In genomic region chr18:46173393-46174316, GRCh38 we compare ENCODE assay signal across 8 cellular contexts.
DNase-seq lines count a peak whose midpoint lies in the region; ATAC-seq, FAIRE-seq and TF ChIP-seq lines count a peak whose summit lies in the region.

No MANE protein-coding gene starts in this region.

- dilution Hi-C loops in keratinocyte (cut with MboI; ENCODE audit: extremely low pct_ligation_motif_present, low sequenced_read_pairs), result no loop called here

- peak overlapping the region; percentile 99 for H2AFZ ChIP-seq in keratinocyte (ENCODE audit: control insufficient read depth, low read length)

- DNase-seq in Ammon's horn (ENCODE audit: low spot score) (peak; percentile 92), NCI-H345 (lab: John Stamatoyannopoulos, UW) (peak; percentile 95), cerebellar cortex (ENCODE audit: low spot score) (peak; percentile 92), keratinocyte (ENCODE audit: low read depth, low spot score) (peak; percentile 45)
- peak; percentile 89 for DNase-seq in activated CD4-positive, CD25-positive, alpha-beta regulatory T cell treated with anti-CD3 and anti-CD28 coated beads, Interleukin-2, amount 50 U/mL, for 16 hours (ENCODE audit: low read depth, low spot score)
- peak; percentile 87 to 92 (median 88) for DNase-seq in stimulated activated CD4-positive, alpha-beta T cell treated with anti-CD3 and anti-CD28 coated beads, Interleukin-12 subunit alpha, Interleukin-12 subunit beta, amount 100 ng/mL, for 48 hours (ENCODE audit: low read depth in 2 of 3, low spot score in 1 of 3)

- no peaks in the 10 kb centered on the region for H4K20me1 ChIP-seq in keratinocyte (ENCODE audit: control insufficient read depth, extremely low read depth, insufficient read depth, low read length)

- no peaks in the 10 kb centered on the region for H3K9me1 ChIP-seq in keratinocyte (ENCODE audit: control insufficient read depth, extremely low read depth, insufficient read depth, low read length)

- H3K79me2 ChIP-seq in keratinocyte (ENCODE audit: control insufficient read depth, insufficient read depth, low read length), result peaks cover 48% of the 10 kb centered on the region

- H3K4me1 ChIP-seq in keratinocyte (ENCODE audit: control insufficient read depth, extremely low read depth, insufficient read depth, low read length), result peaks cover 21% of the 10 kb centered on the region

- H3K9ac ChIP-seq in keratinocyte (ENCODE audit: control insufficient read depth, extremely low read depth, insufficient read depth, low read length), result peak overlapping the region; percentile 91

- peak overlapping the region; percentile 88 for H3K4me2 ChIP-seq in keratinocyte (ENCODE audit: control insufficient read depth, extremely low read depth, insufficient read depth, low read depth, low read length)

- H3K36me3 ChIP-seq in keratinocyte (ENCODE audit: control insufficient read depth in 2 of 2, extremely low read depth in 1 of 2, insufficient read depth in 2 of 2, low read length in 2 of 2), result no peaks in the 10 kb centered on the region

- H3K4me3 ChIP-seq in keratinocyte (ENCODE audit: control insufficient read depth in 2 of 3, extremely low read depth in 1 of 3, insufficient read depth in 2 of 3, low read depth in 1 of 3, low read length in 3 of 3), result peak overlapping the region; percentile 80 to 94 (median 87)

- no peak for FAIRE-seq in keratinocyte (lab: Jason Lieb, UNC)

- H3K9me3 ChIP-seq in keratinocyte (ENCODE audit: control insufficient read depth, low read depth, low read length), result no peaks in the 10 kb centered on the region

- no peaks in the 10 kb centered on the region for H3K27me3 ChIP-seq in keratinocyte (ENCODE audit: control insufficient read depth, extremely low read depth, insufficient read depth, low read length)

- ATAC-seq in GM19035 (IDR thresholded peaks at IDR 0.05; ENCODE audit: unreplicated experiment) (peak; percentile 89), HG03342 (IDR thresholded peaks at IDR 0.05; ENCODE audit: unreplicated experiment) (peak; percentile 87)

- H3K27ac ChIP-seq in keratinocyte (ENCODE audit: control insufficient read depth, insufficient read depth, low read length), result peak overlapping the region; percentile 86

- TF ChIP-seq CTCF in keratinocyte (optimal IDR thresholded peaks at IDR 0.05 in 1 of 3, IDR thresholded peaks at IDR 0.05 in 1 of 3, conservative IDR thresholded peaks at IDR 0.05 in 1 of 3; ENCODE audit: extremely low read depth in 1 of 3, insufficient read depth in 2 of 3, low read length in 3 of 3), result peak; percentile 70 to 95 (median 93)

Comparison
In these comparisons a context has a peak if more than half of its experiments do, and no peak if none do; other contexts are left out.
1. Peak in every context shown above with its lines: DNase-seq, ATAC-seq, H3K4me3 ChIP-seq and H3K27ac ChIP-seq.
2. DNase-seq: peak in every context shown above with its lines; median percentile 95 in NCI-H345; 92 in Ammon's horn; 92 in cerebellar cortex; 89 in activated CD4-positive, CD25-positive, alpha-beta regulatory T cell treated with anti-CD3 and anti-CD28 coated beads, Interleukin-2, amount 50 U/mL, for 16 hours; 88 in stimulated activated CD4-positive, alpha-beta T cell treated with anti-CD3 and anti-CD28 coated beads, Interleukin-12 subunit alpha, Interleukin-12 subunit beta, amount 100 ng/mL, for 48 hours; 45 in keratinocyte.